In the genomic region with DNA sequence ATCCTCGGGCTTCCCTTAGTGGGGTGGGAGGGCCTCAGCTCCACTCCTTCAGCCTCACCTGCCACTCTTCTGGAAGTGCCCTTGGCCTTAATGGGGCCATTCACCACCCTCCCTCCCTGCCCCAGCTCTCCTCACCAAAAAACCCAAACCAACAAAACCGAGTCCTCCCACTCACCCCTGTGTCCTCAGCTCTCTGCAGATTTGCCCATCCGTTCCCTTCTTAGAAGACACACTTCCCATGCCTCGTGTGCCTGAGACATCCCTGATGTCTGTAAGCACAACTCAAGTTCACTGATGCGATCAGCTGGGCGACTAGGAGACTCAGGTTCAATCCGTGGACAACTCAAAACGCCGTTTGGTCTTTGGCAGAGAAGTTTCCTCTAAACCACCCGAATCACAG, we compare ENCODE assay signal across 26 cellular contexts.
"Had no signal": no experiment of that assay in that cellular context is flagged by ENCODE, and none has a peak within 500 bp of the region (broad histone marks: within the 10 kb centered on the region; RNA-seq: fewer than 3 reads in every experiment).

No MANE protein-coding gene starts in this region.

- H3K36me3 ChIP-seq: ascending aorta, gastrocnemius medialis, left ventricle myocardium inferior, neutrophil, ovary, right lobe of liver, thoracic aorta, vagina had no signal

- H3K9me3 ChIP-seq: ascending aorta, gastrocnemius medialis, left ventricle myocardium inferior, mucosa of descending colon, neutrophil, ovary, right lobe of liver, thoracic aorta, vagina had no signal

- ATAC-seq: activated CD8-positive, alpha-beta T cell treated with anti-CD3 and anti-CD28 coated beads, Interleukin-2, amount 10 ng/mL, durations not matched to agents 7 days and 5 days; gastrocnemius medialis; mucosa of descending colon; right lobe of liver; stimulated activated naive B cell treated with anti-CD40 and anti-IgM and Interleukin-4, amounts not matched to agents 10 μg/mL and 1 μg/mL and 100 μg/mL, for 72 hours had no signal

- DNase-seq: activated B cell treated with CpG ODN at 0.5 μM for 24 hours; activated CD4-positive, alpha-beta T cell treated with anti-CD3 and anti-CD28 coated beads, Interleukin-2, amount 50 U/mL, for 1 hour; activated CD8-positive, alpha-beta T cell treated with anti-CD3 and anti-CD28 coated beads, Interleukin-2, amount 10 ng/mL, durations not matched to agents 7 days and 5 days; activated gamma-delta T cell; activated naive CD4-positive, alpha-beta T cell treated with anti-CD3 and anti-CD28 coated beads, Interleukin-2, amount 10 ng/mL, durations not matched to agents 7 days and 5 days; activated naive CD8-positive, alpha-beta T cell treated with anti-CD3 and anti-CD28 coated beads, Interleukin-2, amount 10 ng/mL, durations not matched to agents 7 days and 5 days; caudate nucleus; effector CD4-positive, alpha-beta T cell; gastrocnemius medialis; glutamatergic neuron; left ventricle myocardium inferior; mesendoderm; mucosa of descending colon; nephron progenitor cell; right lobe of liver; stimulated activated CD4-positive, alpha-beta T cell treated with anti-CD3 and anti-CD28 coated beads, Interleukin-1b, Interleukin-23, amount 100 ng/mL, for 48 hours; stimulated activated CD4-positive, alpha-beta T cell treated with anti-CD3 and anti-CD28 coated beads, Interleukin-4, amount 100 ng/mL, for 4 hours; stimulated activated naive B cell treated with anti-CD40 and anti-IgM and Interleukin-4, amounts not matched to agents 10 μg/mL and 1 μg/mL and 100 μg/mL, for 72 hours; trophoblast cell had no signal

- H3K4me1 ChIP-seq: ascending aorta, gastrocnemius medialis, left ventricle myocardium inferior, right lobe of liver, vagina had no signal

- H3K4me3 ChIP-seq: ascending aorta, gastrocnemius medialis, left ventricle myocardium inferior, lung, mucosa of descending colon, ovary, right lobe of liver, skin epidermis, thoracic aorta, vagina had no signal

- H3K27me3 ChIP-seq: ascending aorta, gastrocnemius medialis, neutrophil, ovary, right lobe of liver, vagina had no signal

- H3K27ac ChIP-seq: ascending aorta, gastrocnemius medialis, left ventricle myocardium inferior, neutrophil, ovary, right lobe of liver, skin epidermis, thoracic aorta, vagina had no signal
